ENCODE assay signal across 1 cellular context in genomic region chr5:52987711-52988329, GRCh38.
TF ChIP-seq lines count a peak whose summit lies in the region.

No MANE protein-coding gene starts in this region.

TF ChIP-seq in A549, 52 proteins besides CTCF, POLR2A, EP300 and RAD21 (continued from another document):
- TF ChIP-seq REST (IDR thresholded peaks at IDR 0.05), result no peak
- no peak for TF ChIP-seq BCL3 (IDR thresholded peaks at IDR 0.05)
- no peak for TF ChIP-seq HOXB13 (CRISPR knock-in tag; IDR thresholded peaks at IDR 0.05; ENCODE audit: low read depth)
- no peak for TF ChIP-seq ESRRA (IDR thresholded peaks at IDR 0.05; ENCODE audit: borderline replicate concordance, low read length)
- TF ChIP-seq CHD2 (IDR thresholded peaks at IDR 0.05; ENCODE audit: low read length, partially characterized antibody), result no peak
- TF ChIP-seq MAX (IDR thresholded peaks at IDR 0.05), result 0 out of 2 replicates have a peak, but pooled peaks have one; percentile 27
- no peak for TF ChIP-seq USF2 (IDR thresholded peaks at IDR 0.05)
- TF ChIP-seq ZC3H11A (IDR thresholded peaks at IDR 0.05), result no peak
- no peak for TF ChIP-seq NFE2L2 (conservative IDR thresholded peaks at IDR 0.05; ENCODE audit: low read length)
- TF ChIP-seq JUN (IDR thresholded peaks at IDR 0.05), result peak in 1 of 2 experiments; percentile 27; a peak in 1 of 5 replicates
- no peak for TF ChIP-seq FOXS1 (CRISPR knock-in tag; IDR thresholded peaks at IDR 0.05)
- no peak for TF ChIP-seq HOXB5 (CRISPR knock-in tag; IDR thresholded peaks at IDR 0.05)
- TF ChIP-seq SMC3 (IDR thresholded peaks at IDR 0.05), result 0 out of 3 replicates have a peak, but pooled peaks have one; percentile 4
